23 cellular contexts compared by ENCODE assay signal in genomic region chr4:54185380-54185779, GRCh38. TPM values are rescaled to one million over a fixed set of nuclear protein-coding genes. Genes with fewer than 3 reads are reported as not detected.
DNase-seq lines count a peak whose midpoint lies in the region; ATAC-seq and TF ChIP-seq lines count a peak whose summit lies in the region.
"Had no signal": no experiment of that assay in that cellular context is flagged by ENCODE, and none has a peak within 500 bp of the region (broad histone marks: within the 10 kb centered on the region; RNA-seq: fewer than 3 reads in every experiment).

No MANE protein-coding gene starts in this region.

- no peaks in the 10 kb centered on the region for H3K9me3 Mint-ChIP-seq in activated T-helper 2 cell treated with anti-CD3 and anti-CD28 coated beads, Interferon-gamma antibody, Interleukin-2, Interleukin-4, amounts not matched to agents 10 μg/mL and 5 μg/mL and 100 μg/mL, durations not matched to agents 14 hours and 24 hours and 36 hours
- H3K9me3 Mint-ChIP-seq: T-cell had no signal

- no peaks in the 10 kb centered on the region for H3K9me3 ChIP-seq in HCT116 (ENCODE audit: control insufficient read depth in 1 of 2, insufficient read depth in 1 of 2, low read depth in 1 of 2, low read length in 2 of 2)
- H3K9me3 ChIP-seq in PC-3 (ENCODE audit: low read length), result no peaks in the 10 kb centered on the region
- H3K9me3 ChIP-seq: MG63 had no signal

- H3K27me3 ChIP-seq in HCT116 (ENCODE audit: insufficient read depth, low read length) (no peaks in the 10 kb centered on the region), PC-3 (ENCODE audit: low read length) (no peaks in the 10 kb centered on the region)
- H3K27me3 ChIP-seq: MG63 had no signal

- H3K4me1 ChIP-seq in HCT116 (ENCODE audit: control insufficient read depth in 1 of 2, insufficient read depth in 2 of 2, low read length in 2 of 2) (peaks cover 0 to 3% of the 10 kb centered on the region in 2 experiments; a peak in 1 of 4 replicates), PC-3 (ENCODE audit: insufficient read depth, low read length) (no peaks in the 10 kb centered on the region)

- DNase-seq in CMK (ENCODE audit: low read depth), result peak; percentile 18
- peak; percentile 13 for DNase-seq in HCT116 (ENCODE audit: low read depth, low spot score)
- peak; percentile 20 for DNase-seq in PC-3
- no peak for DNase-seq in cardiac fibroblast (ENCODE audit: low read depth in 2 of 2)
- no peak for DNase-seq in activated T-cell treated with anti-CD3 and anti-CD28 coated beads, Interleukin-2, amount 50 U/mL, for 1 hour
- no peak for DNase-seq in activated T-helper 2 cell treated with anti-CD3 and anti-CD28 coated beads, Interferon-gamma antibody, Interleukin-2, Interleukin-4, amounts not matched to agents 10 μg/mL and 5 μg/mL and 100 μg/mL, durations not matched to agents 14 hours and 24 hours and 36 hours (ENCODE audit: low spot score)
- DNase-seq: ACHN; AML-193; COR-L47; HCEC 1CT; KG1; MG63; NCI-H1105; NCI-H187; NCI-H226; NCI-H524 treated with DMSO at 0.1 percent for 48 hours; NK-92 treated with Interleukin-12 subunit alpha and Interleukin-12 subunit beta, amount 100 ng/mL, for 24 hours; T-cell had no signal

- no peak for TF ChIP-seq POLR2A in HCT116 (IDR thresholded peaks at IDR 0.05; ENCODE audit: borderline replicate concordance, extremely low read depth, insufficient read depth, insufficient read length)

- no TSS peak for BruUV-seq in HCT116 (replicated peaks; lab: Mats Ljungman, UMichigan)
- no TSS peak for BruUV-seq in PC-3 (replicated peaks; lab: Mats Ljungman, UMichigan)

- H3K27me3 Mint-ChIP-seq in activated T-helper 2 cell treated with anti-CD3 and anti-CD28 coated beads, Interferon-gamma antibody, Interleukin-2, Interleukin-4, amounts not matched to agents 10 μg/mL and 5 μg/mL and 100 μg/mL, durations not matched to agents 14 hours and 24 hours and 36 hours (ENCODE audit: low read depth), result no peaks in the 10 kb centered on the region

- TF ChIP-seq CTCF in HCT116 (IDR thresholded peaks at IDR 0.05 in 2 of 3, conservative IDR thresholded peaks at IDR 0.05 in 1 of 3; ENCODE audit: borderline replicate concordance in 1 of 3, insufficient read depth in 1 of 3, low read depth in 2 of 3, low read length in 2 of 3), result 0 out of 6 replicates have a peak, but pooled peaks of 1 of the 3 experiments have one; percentile 5
- TF ChIP-seq CTCF in PC-3 (conservative IDR thresholded peaks at IDR 0.05; ENCODE audit: low read depth, low read length), result peak; percentile 50
- peak; percentile 1 for TF ChIP-seq CTCF in cardiac fibroblast (IDR thresholded peaks at IDR 0.05; ENCODE audit: low read depth, low read length)

- no peaks in the 10 kb centered on the region for H3F3A ChIP-seq in PC-3 (ENCODE audit: low read length, unreplicated experiment)

- no peaks in the 10 kb centered on the region for H3K4me1 Mint-ChIP-seq in activated T-helper 2 cell treated with anti-CD3 and anti-CD28 coated beads, Interferon-gamma antibody, Interleukin-2, Interleukin-4, amounts not matched to agents 10 μg/mL and 5 μg/mL and 100 μg/mL, durations not matched to agents 14 hours and 24 hours and 36 hours (ENCODE audit: low read depth)
- H3K4me1 Mint-ChIP-seq: T-cell had no signal

- H3K36me3 Mint-ChIP-seq in activated T-helper 2 cell treated with anti-CD3 and anti-CD28 coated beads, Interferon-gamma antibody, Interleukin-2, Interleukin-4, amounts not matched to agents 10 μg/mL and 5 μg/mL and 100 μg/mL, durations not matched to agents 14 hours and 24 hours and 36 hours (ENCODE audit: low read depth), result no peaks in the 10 kb centered on the region
- H3K36me3 Mint-ChIP-seq: CD14-positive monocyte, T-cell had no signal

- H3K4me3 ChIP-seq in HCT116 (replicated peaks in 1 of 2; ENCODE audit: low read depth in 1 of 2, low read length in 2 of 2) (no peak overlapping the region), PC-3 (ENCODE audit: low read length) (no peak overlapping the region), cardiac fibroblast (replicated peaks in 1 of 2; ENCODE audit: low read depth in 2 of 2, low read length in 2 of 2) (no peak overlapping the region)
- H3K4me3 ChIP-seq: MG63, SK-N-MC had no signal

- CTCF ChIA-PET in HCT116 (lab: Charles Lee) (no interaction called here), PC-3 (lab: Charles Lee) (no interaction called here)

- H4K20me1 ChIP-seq in HCT116 (ENCODE audit: insufficient read depth) (no peaks in the 10 kb centered on the region), PC-3 (ENCODE audit: low read length) (no peaks in the 10 kb centered on the region)

- intact Hi-C loops in HCT116 (cut with micrococcal nuclease), result no loop called here
- intact Hi-C loops in PC-3 (cut with micrococcal nuclease), result no loop called here
- intact Hi-C loops in activated T-helper 2 cell treated with anti-CD3 and anti-CD28 coated beads, Interferon-gamma antibody, Interleukin-2, Interleukin-4, amounts not matched to agents 10 μg/mL and 5 μg/mL and 100 μg/mL, durations not matched to agents 14 hours and 24 hours and 36 hours (cut with micrococcal nuclease), result no loop called here

- RAD21 ChIA-PET in HCT116 (lab: Charles Lee; ENCODE audit: low non-redundant PET in 1 of 2, low total read pairs in 2 of 2, uncharacterized antibody in 2 of 2, unreplicated experiment in 2 of 2), result no interaction called here

- no peaks in the 10 kb centered on the region for H3K36me3 ChIP-seq in HCT116 (ENCODE audit: control insufficient read depth in 1 of 2, insufficient read depth in 2 of 2, low read length in 2 of 2)
- H3K36me3 ChIP-seq in PC-3 (ENCODE audit: low read depth, low read length), result no peaks in the 10 kb centered on the region
- H3K36me3 ChIP-seq: MG63 had no signal

- H3K9me2 ChIP-seq in HCT116 (ENCODE audit: insufficient read depth) (no peaks in the 10 kb centered on the region), PC-3 (replicated peaks; ENCODE audit: low read length) (no peaks in the 10 kb centered on the region)

- no peak overlapping the region for H3K4me3 Mint-ChIP-seq in activated T-helper 2 cell treated with anti-CD3 and anti-CD28 coated beads, Interferon-gamma antibody, Interleukin-2, Interleukin-4, amounts not matched to agents 10 μg/mL and 5 μg/mL and 100 μg/mL, durations not matched to agents 14 hours and 24 hours and 36 hours (ENCODE audit: low read depth)
- H3K4me3 Mint-ChIP-seq: CD14-positive monocyte, T-cell had no signal

- POLR2A ChIA-PET in HCT116 (lab: Charles Lee), result no interaction called here
- POLR2A ChIA-PET in PC-3 (lab: Charles Lee; ENCODE audit: unreplicated experiment), result interaction anchor here (0.7 kb wide), 1 partner anchor 40 kb away, joined by 3 read pairs; no protein-coding TSS in a partner anchor

- H2AFZ ChIP-seq in HCT116 (ENCODE audit: low read depth, low read length, poor library complexity, severe bottlenecking), result peak overlapping the region; percentile 80
- no peak overlapping the region for H2AFZ ChIP-seq in PC-3 (ENCODE audit: low read length)

- no peaks in the 10 kb centered on the region for H3K79me2 ChIP-seq in HCT116 (ENCODE audit: insufficient read depth, low read length)
- H3K79me2 ChIP-seq in PC-3 (ENCODE audit: low read length), result no peaks in the 10 kb centered on the region

- no peak overlapping the region for H3K9ac ChIP-seq in HCT116 (ENCODE audit: low read length)
- no peak overlapping the region for H3K9ac ChIP-seq in PC-3 (ENCODE audit: low read length)

- ATAC-seq in HCT116, result peak; percentile 97
- peak; percentile 51; the same call in 1 of the 2 replicates for ATAC-seq in PC-3
- ATAC-seq in GM19351 (IDR thresholded peaks at IDR 0.05; ENCODE audit: unreplicated experiment), result no peak
- no peak for ATAC-seq in HG02885 (IDR thresholded peaks at IDR 0.05; ENCODE audit: poor library complexity, unreplicated experiment)
- ATAC-seq: Right ventricle myocardium inferior, T-cell had no signal

- H3K27ac Mint-ChIP-seq in activated T-helper 2 cell treated with anti-CD3 and anti-CD28 coated beads, Interferon-gamma antibody, Interleukin-2, Interleukin-4, amounts not matched to agents 10 μg/mL and 5 μg/mL and 100 μg/mL, durations not matched to agents 14 hours and 24 hours and 36 hours, result no peak overlapping the region
- H3K27ac Mint-ChIP-seq: T-cell had no signal

- TF ChIP-seq RAD21 in HCT116 (IDR thresholded peaks at IDR 0.05; ENCODE audit: low read depth), result peak; percentile 4; the same call in 1 of the 2 replicates

- no peak overlapping the region for H3K27ac ChIP-seq in HCT116 (ENCODE audit: low read depth, low read length)
- H3K27ac ChIP-seq in PC-3 (ENCODE audit: low read length), result no peak overlapping the region
- H3K27ac ChIP-seq: SK-N-MC had no signal

- H3K4me2 ChIP-seq in HCT116 (ENCODE audit: low read length) (no peak overlapping the region), PC-3 (ENCODE audit: low read length) (no peak overlapping the region)

TF ChIP-seq in HCT116, 20 proteins besides CTCF, POLR2A, EP300 and RAD21 (continues in another document):
- TF ChIP-seq JUND (IDR thresholded peaks at IDR 0.05) (no peak), EZH2 (IDR thresholded peaks at IDR 0.05) (no peak), CBX3 (IDR thresholded peaks at IDR 0.05; ENCODE audit: low read depth) (no peak), YY1 (IDR thresholded peaks at IDR 0.05; ENCODE audit: extremely low read depth, insufficient replicate concordance, low read depth, low read length) (no peak), SP1 (IDR thresholded peaks at IDR 0.05; ENCODE audit: low read depth) (no peak), SIN3A (IDR thresholded peaks at IDR 0.05; ENCODE audit: low read depth) (no peak)

RNA-seq across cellular contexts. Expression of gene PDGFRA, which starts 43.7 kb away (rescaled TPM):
- total RNA-seq in HCT116 (2021; ENCODE audit: unreplicated experiment) (0.25 TPM), PC-3 (2014; rRNA removed) (1.1 and 1.9 TPM in 2 replicates)
- polyA plus RNA-seq in HCT116 (2012), result not detected in 2 replicates
- not detected in 2 replicates for total RNA-seq in activated T-helper 2 cell treated with anti-CD3 and anti-CD28 coated beads, Interferon-gamma antibody, Interleukin-2, Interleukin-4, amounts not matched to agents 10 μg/mL and 5 μg/mL and 100 μg/mL, durations not matched to agents 14 hours and 24 hours and 36 hours
- polyA plus RNA-seq: CD14-positive monocyte had no signal

Comparison
In these comparisons a context has a peak if more than half of its experiments do, and no peak if none do; other contexts are left out.
1. DNase-seq: peak in CMK (single experiment), HCT116 (single experiment) and PC-3 (single experiment); none in cardiac fibroblast (0 of 2), activated T-cell treated with anti-CD3 and anti-CD28 coated beads, Interleukin-2, amount 50 U/mL, for 1 hour (single experiment) and activated T-helper 2 cell treated with anti-CD3 and anti-CD28 coated beads, Interferon-gamma antibody, Interleukin-2, Interleukin-4, amounts not matched to agents 10 μg/mL and 5 μg/mL and 100 μg/mL, durations not matched to agents 14 hours and 24 hours and 36 hours (single experiment).
2. ATAC-seq: peak in HCT116 (single experiment) and PC-3 (single experiment); none in GM19351 (single experiment) and HG02885 (single experiment).